8 cellular contexts compared by ENCODE assay signal in genomic region chr4:119628281-119629141, GRCh38. TPM values are rescaled to one million over a fixed set of nuclear protein-coding genes. Genes with fewer than 3 reads are reported as not detected.
DNase-seq lines count a peak whose midpoint lies in the region; ATAC-seq and TF ChIP-seq lines count a peak whose summit lies in the region.

TSS of gene PDE5A (minus strand) at chr4:119628804. CDS start at chr4:119628671, 133 bp downstream.

- no peaks in the 10 kb centered on the region for H3K27me3 ChIP-seq in AG04450 (ENCODE audit: control insufficient read depth, insufficient read depth, low read length)

- H3K27ac Mint-ChIP-seq in activated CD4-positive, alpha-beta T cell treated with anti-CD3 and anti-CD28 coated beads for 36 hours, result no peak within 1 kb of the TSS

- H3K27ac ChIP-seq in AG04450 (ENCODE audit: low read depth, low read length) (peak within 1 kb of the TSS; percentile 94), coronary artery (peak within 1 kb of the TSS; percentile 87 to 92)

- no peaks in the 10 kb centered on the region for H3K36me3 Mint-ChIP-seq in activated CD4-positive, alpha-beta T cell treated with anti-CD3 and anti-CD28 coated beads for 36 hours (ENCODE audit: low read depth)

- intact Hi-C loops in activated CD4-positive, alpha-beta T cell treated with anti-CD3 and anti-CD28 coated beads for 36 hours (cut with DNase I, micrococcal nuclease), result loop anchor here (1.0 to 10.0 kb wide), 5 partner anchors 158 to 1446 kb away; partner anchors contain the start of gene NDNF (in 1 of the 2)

- peak within 1 kb of the TSS; percentile 74 for H3K4me3 Mint-ChIP-seq in activated CD4-positive, alpha-beta T cell treated with anti-CD3 and anti-CD28 coated beads for 36 hours

- peak; percentile 63 for DNase-seq in AG04450 (ENCODE audit: low read depth, low spot score)
- DNase-seq in NCI-H2227 treated with DMSO at 0.1 percent for 48 hours (lab: John Stamatoyannopoulos, UW), result peak; percentile 8
- DNase-seq in activated CD4-positive, alpha-beta T cell treated with anti-CD3 and anti-CD28 coated beads for 36 hours, result peak; percentile 89
- peak; percentile 89 for DNase-seq in coronary artery (ENCODE audit: low spot score)
- peak; percentile 96 for DNase-seq in left kidney (ENCODE audit: low read depth, low spot score)
- DNase-seq in stimulated activated CD4-positive, alpha-beta T cell treated with anti-CD3 and anti-CD28 coated beads, Interleukin-1b, Interleukin-23, amount 100 ng/mL, for 4 hours (ENCODE audit: low read depth in 2 of 2), result peak; percentile 66 to 72

- TF ChIP-seq CTCF in AG04450 (IDR thresholded peaks at IDR 0.05; ENCODE audit: low read depth, low read length), result peak; percentile 69
- peak; percentile 85 for TF ChIP-seq CTCF in coronary artery (IDR thresholded peaks at IDR 0.05)

- peaks cover 19% of the 10 kb centered on the region for H3K27me3 Mint-ChIP-seq in activated CD4-positive, alpha-beta T cell treated with anti-CD3 and anti-CD28 coated beads for 36 hours

- H3K4me1 Mint-ChIP-seq in activated CD4-positive, alpha-beta T cell treated with anti-CD3 and anti-CD28 coated beads for 36 hours, result peaks cover 15% of the 10 kb centered on the region

- H3K4me3 ChIP-seq in AG04450 (ENCODE audit: low read depth, low read length) (peak within 1 kb of the TSS; percentile 85), coronary artery (peak within 1 kb of the TSS; percentile 85)

- no peaks in the 10 kb centered on the region; the same call in 1 of the 2 replicates for H3K9me3 ChIP-seq in AG04450 (ENCODE audit: control insufficient read depth, insufficient read depth, low read length)

- CTCF ChIA-PET in AG04450 (lab: Charles Lee), result interaction anchor here (0.6 to 3.6 kb wide), 59 partner anchors 9 to 434 kb away, joined by 3 to 175 read pairs (median 4); no protein-coding TSS in a partner anchor
- CTCF ChIA-PET in activated CD4-positive, alpha-beta T cell treated with anti-CD3 and anti-CD28 coated beads for 36 hours (lab: Charles Lee), result interaction anchor here (0.6 to 2.7 kb wide), 24 partner anchors 10 to 429 kb away, joined by 3 to 18 read pairs (median 4); no protein-coding TSS in a partner anchor

- POLR2A ChIA-PET in AG04450 (lab: Yijun Ruan, JAX), result interaction anchor here (0.6 to 3.1 kb wide), 22 partner anchors 10 to 428 kb away, joined by 3 to 60 read pairs (median 4); no protein-coding TSS in a partner anchor
- POLR2A ChIA-PET in activated CD4-positive, alpha-beta T cell treated with anti-CD3 and anti-CD28 coated beads for 36 hours (lab: Charles Lee), result interaction anchor here (0.6 to 1.1 kb wide), 3 partner anchors 146 to 423 kb away, joined by 3 to 4 read pairs (median 3); no protein-coding TSS in a partner anchor

- no peaks in the 10 kb centered on the region for H3K9me3 Mint-ChIP-seq in activated CD4-positive, alpha-beta T cell treated with anti-CD3 and anti-CD28 coated beads for 36 hours (ENCODE audit: low read depth)

- ATAC-seq in GM18907 (IDR thresholded peaks at IDR 0.05; ENCODE audit: unreplicated experiment), result peak; percentile 94
- peak; percentile 89 for ATAC-seq in HG03139 (IDR thresholded peaks at IDR 0.05; ENCODE audit: unreplicated experiment)
- peak; percentile 87 for ATAC-seq in activated CD4-positive, alpha-beta T cell treated with anti-CD3 and anti-CD28 coated beads for 36 hours

RNA-seq across cellular contexts. Expression of gene PDE5A, which starts in this region (rescaled TPM):
- polyA plus RNA-seq in AG04450 (2011; rRNA removed), result 411 and 489 TPM in 2 replicates
- polyA minus RNA-seq in AG04450 (2011; rRNA and poly(A)+ RNA removed), result 931 and 1,164 TPM in 2 replicates
- total RNA-seq in activated CD4-positive, alpha-beta T cell treated with anti-CD3 and anti-CD28 coated beads for 36 hours, result under 1 TPM; 0.25 to 0.47 TPM

Comparison
In these comparisons a context has a peak if more than half of its experiments do, and no peak if none do; other contexts are left out.
1. Peak in every context shown above with its lines: DNase-seq, ATAC-seq, H3K4me3 ChIP-seq and H3K27ac ChIP-seq.
2. Peak in DNase-seq and ATAC-seq in activated CD4-positive, alpha-beta T cell treated with anti-CD3 and anti-CD28 coated beads for 36 hours; RNA of the gene not detected or under 1 TPM.
3. DNase-seq: peak in every context shown above with its lines; median percentile 96 in left kidney; 89 in activated CD4-positive, alpha-beta T cell treated with anti-CD3 and anti-CD28 coated beads for 36 hours; 89 in coronary artery; 69 in stimulated activated CD4-positive, alpha-beta T cell treated with anti-CD3 and anti-CD28 coated beads, Interleukin-1b, Interleukin-23, amount 100 ng/mL, for 4 hours; 63 in AG04450; 8 in NCI-H2227 treated with DMSO at 0.1 percent for 48 hours.